ENCODE assay signal across 11 cellular contexts in genomic region chr2:199581935-199582336, GRCh38.
DNase-seq lines count a peak whose midpoint lies in the region; ATAC-seq, FAIRE-seq and TF ChIP-seq lines count a peak whose summit lies in the region.
"Had no signal": no experiment of that assay in that cellular context is flagged by ENCODE, and none has a peak within 500 bp of the region (broad histone marks: within the 10 kb centered on the region; RNA-seq: fewer than 3 reads in every experiment).

No MANE protein-coding gene starts in this region.

- H3K4me1 ChIP-seq in K562 (replicated peaks in 1 of 2; ENCODE audit: control insufficient read depth in 2 of 2, insufficient read depth in 2 of 2, low read length in 2 of 2) (no peaks in the 10 kb centered on the region), liver (ENCODE audit: control insufficient read depth in 4 of 4, insufficient read depth in 4 of 4, low read length in 3 of 4) (peaks cover 0 to 3% (median 0%) of the 10 kb centered on the region in 4 donors), subcutaneous abdominal adipose tissue (ENCODE audit: control insufficient read depth in 5 of 5, insufficient read depth in 5 of 5, low read length in 5 of 5) (peaks cover 0 to 8% (median 4%) of the 10 kb centered on the region in 5 donors)
- H3K4me1 ChIP-seq in naive thymus-derived CD4-positive, alpha-beta T cell (ENCODE audit: control insufficient read depth in 2 of 2, insufficient read depth in 2 of 2, low read length in 2 of 2), result no peaks in the 10 kb centered on the region

- CTCF ChIA-PET in K562 (lab: Yijun Ruan, JAX; ENCODE audit: low intra/inter-chr PET ratio), result no interaction called here
- CTCF ChIA-PET in naive thymus-derived CD4-positive, alpha-beta T cell (lab: Charles Lee), result no interaction called here

- H3K9me1 ChIP-seq in K562 (ENCODE audit: control insufficient read depth, insufficient read depth, low read length), result no peaks in the 10 kb centered on the region

- H3K4me2 ChIP-seq in K562 (ENCODE audit: insufficient read depth, low read length), result no peak overlapping the region
- H3K4me2 ChIP-seq: PC-9 had no signal

- H3K4me3 ChIP-seq in K562, result no peak overlapping the region
- peak overlapping the region in 2 of 3 donors; percentile 46 to 48 for H3K4me3 ChIP-seq in liver (ENCODE audit: low read depth in 1 of 3, low read length in 3 of 3)
- H3K4me3 ChIP-seq in subcutaneous abdominal adipose tissue (ENCODE audit: low read depth in 1 of 5, low read length in 5 of 5), result peak overlapping the region; percentile 30 to 75 (median 43)
- no peak overlapping the region for H3K4me3 ChIP-seq in naive thymus-derived CD4-positive, alpha-beta T cell (ENCODE audit: low read length)
- H3K4me3 ChIP-seq: PC-9 had no signal

- no peaks in the 10 kb centered on the region for H3K79me2 ChIP-seq in K562 (ENCODE audit: control insufficient read depth, insufficient read depth, low read length)

- POLR2A ChIA-PET in K562 (lab: Yijun Ruan, JAX), result interaction anchor here (0.8 to 1.0 kb wide), 2 partner anchors 9 to 12 kb away, joined by 3 read pairs; no protein-coding TSS in a partner anchor
- POLR2A ChIA-PET in naive thymus-derived CD4-positive, alpha-beta T cell (lab: Charles Lee), result no interaction called here

- no peaks in the 10 kb centered on the region for H3K36me3 Mint-ChIP-seq in naive thymus-derived CD4-positive, alpha-beta T cell

- BruUV-seq in K562 (replicated peaks; lab: Mats Ljungman, UMichigan), result no TSS peak

- TF ChIP-seq POLR2A in K562 (conservative IDR thresholded peaks at IDR 0.05), result no peak

- ATAC-seq in K562 (no peak), GM18519 (IDR thresholded peaks at IDR 0.05; ENCODE audit: low FRiP score, unreplicated experiment) (no peak)
- ATAC-seq in naive thymus-derived CD4-positive, alpha-beta T cell, result no peak

- no peak for FAIRE-seq in K562 (lab: Jason Lieb, UNC)

- DNase-seq in LHCN-M2 (ENCODE audit: low read depth) (peak; percentile 7), K562 (ENCODE audit: extremely low read depth in 1 of 4, low spot score in 3 of 4) (no peak), amygdala (lab: John Stamatoyannopoulos, UW) (no peak)
- DNase-seq in naive thymus-derived CD4-positive, alpha-beta T cell, result no peak
- DNase-seq: PC-9 had no signal

- H4K20me1 ChIP-seq in K562 (replicated peaks; ENCODE audit: control insufficient read depth, insufficient read depth, low read length), result no peaks in the 10 kb centered on the region

- no peaks in the 10 kb centered on the region for H3K9me3 ChIP-seq in K562 (replicated peaks; ENCODE audit: control insufficient read depth, insufficient read depth, low read depth, low read length)
- no peaks in the 10 kb centered on the region for H3K9me3 ChIP-seq in liver (ENCODE audit: control insufficient read depth in 4 of 4, low read length in 3 of 4)
- H3K9me3 ChIP-seq in subcutaneous abdominal adipose tissue (ENCODE audit: control insufficient read depth in 5 of 5, low read length in 5 of 5), result no peaks in the 10 kb centered on the region
- H3K9me3 ChIP-seq in naive thymus-derived CD4-positive, alpha-beta T cell (ENCODE audit: control insufficient read depth in 2 of 3, low read length in 3 of 3), result no peaks in the 10 kb centered on the region

- in situ Hi-C loops in K562 (cut with MboI), result no loop called here

- no peaks in the 10 kb centered on the region for H3K36me3 ChIP-seq in K562 (ENCODE audit: control insufficient read depth, insufficient read depth, low read length)
- no peaks in the 10 kb centered on the region for H3K36me3 ChIP-seq in liver (ENCODE audit: control insufficient read depth in 4 of 4, insufficient read depth in 3 of 4, low read depth in 1 of 4, low read length in 3 of 4)
- H3K36me3 ChIP-seq in subcutaneous abdominal adipose tissue (ENCODE audit: control insufficient read depth in 5 of 5, insufficient read depth in 5 of 5, low read length in 5 of 5), result no peaks in the 10 kb centered on the region
- H3K36me3 ChIP-seq in naive thymus-derived CD4-positive, alpha-beta T cell (ENCODE audit: control insufficient read depth in 2 of 3, insufficient read depth in 3 of 3, low read length in 3 of 3), result no peaks in the 10 kb centered on the region

- H3K9ac ChIP-seq in K562 (ENCODE audit: insufficient read depth in 1 of 2, low read depth in 2 of 2, low read length in 2 of 2) (no peak overlapping the region), liver (ENCODE audit: low read depth in 1 of 2, low read length in 2 of 2) (no peak overlapping the region), subcutaneous abdominal adipose tissue (ENCODE audit: low read length in 5 of 5) (peak overlapping the region in 1 of 5 donors; percentile 64)

- no peak overlapping the region for H3K27ac Mint-ChIP-seq in naive thymus-derived CD4-positive, alpha-beta T cell
- H3K27ac Mint-ChIP-seq: progenitor cell of endocrine pancreas; stimulated activated naive CD8-positive, alpha-beta T cell treated with anti-CD3 and anti-CD28 coated beads, Interleukin-15, Interleukin-2, amounts not matched to agents 100 ng/mL and 50 ng/mL, for 24 hours had no signal

- 2% methylated on average over 7 of the region's 9 CpGs for WGBS in K562 (ENCODE audit: insufficient coverage, low coverage, missing lambda C conversion rate)
- 47% methylated on average over 9 of the region's 9 CpGs for WGBS in liver

- H3K27me3 ChIP-seq in K562 (ENCODE audit: control insufficient read depth in 2 of 2, insufficient read depth in 2 of 2, low read length in 2 of 2) (no peaks in the 10 kb centered on the region; a peak in 2 of 5 replicates), liver (ENCODE audit: control insufficient read depth in 4 of 4, insufficient read depth in 4 of 4, low read length in 3 of 4) (no peaks in the 10 kb centered on the region), subcutaneous abdominal adipose tissue (ENCODE audit: control insufficient read depth in 5 of 5, insufficient read depth in 4 of 5, low read length in 5 of 5) (no peaks in the 10 kb centered on the region)
- H3K27me3 ChIP-seq in naive thymus-derived CD4-positive, alpha-beta T cell (ENCODE audit: control insufficient read depth in 2 of 2, insufficient read depth in 2 of 2, low read length in 2 of 2), result no peaks in the 10 kb centered on the region

- TF ChIP-seq CTCF in K562 (IDR thresholded peaks at IDR 0.05 in 2 of 3, conservative IDR thresholded peaks at IDR 0.05 in 1 of 3; ENCODE audit: insufficient read depth in 2 of 3, low read depth in 1 of 3, low read length in 3 of 3) (no peak), liver (IDR thresholded peaks at IDR 0.05; ENCODE audit: low read depth, low read length, missing input control) (no peak)

- TF ChIP-seq RAD21 in K562 (CRISPR knock-in tag; conservative IDR thresholded peaks at IDR 0.05 in 1 of 2, IDR thresholded peaks at IDR 0.05 in 1 of 2), result no peak
- no peak for TF ChIP-seq RAD21 in liver (IDR thresholded peaks at IDR 0.05)

- intact Hi-C loops in K562 (cut with micrococcal nuclease), result no loop called here
- intact Hi-C loops in naive thymus-derived CD4-positive, alpha-beta T cell (cut with micrococcal nuclease), result no loop called here

- H3K27ac ChIP-seq in K562 (ENCODE audit: extremely low read depth, low read depth, low read length) (no peak overlapping the region), liver (ENCODE audit: low read depth in 1 of 2, low read length in 2 of 2) (no peak overlapping the region), subcutaneous abdominal adipose tissue (ENCODE audit: low read depth, low read length) (no peak overlapping the region)
- H3K27ac ChIP-seq in naive thymus-derived CD4-positive, alpha-beta T cell (ENCODE audit: low read depth, low read length), result no peak overlapping the region
- H3K27ac ChIP-seq: epithelial cell of prostate, PC-9 had no signal

- H3K27me3 Mint-ChIP-seq in naive thymus-derived CD4-positive, alpha-beta T cell, result peaks cover 7 to 22% (median 12%) of the 10 kb centered on the region in 5 donors

- peaks cover 0 to 8% (median 0%) of the 10 kb centered on the region in 7 donors for H3K4me1 Mint-ChIP-seq in naive thymus-derived CD4-positive, alpha-beta T cell

- no peaks in the 10 kb centered on the region for H3K9me3 Mint-ChIP-seq in naive thymus-derived CD4-positive, alpha-beta T cell
- H3K9me3 Mint-ChIP-seq: stimulated activated naive CD8-positive, alpha-beta T cell treated with anti-CD3 and anti-CD28 coated beads, Interleukin-15, Interleukin-2, amounts not matched to agents 100 ng/mL and 50 ng/mL, for 24 hours had no signal

- H3K4me3 Mint-ChIP-seq in naive thymus-derived CD4-positive, alpha-beta T cell, result peak overlapping the region in 1 of 10 donors; percentile 44
- H3K4me3 Mint-ChIP-seq: stimulated activated naive CD8-positive, alpha-beta T cell treated with anti-CD3 and anti-CD28 coated beads, Interleukin-15, Interleukin-2, amounts not matched to agents 100 ng/mL and 50 ng/mL, for 24 hours had no signal

- H2AFZ ChIP-seq in K562 (ENCODE audit: low read depth, low read length), result no peak overlapping the region
- H2AFZ ChIP-seq: PC-9 had no signal

- no peak for TF ChIP-seq EP300 in K562 (IDR thresholded peaks at IDR 0.05; ENCODE audit: low read length)

TF ChIP-seq in K562, 482 proteins besides CTCF, POLR2A, EP300 and RAD21:
- TF ChIP-seq ETS1 (conservative IDR thresholded peaks at IDR 0.05; ENCODE audit: control insufficient read depth, low read depth, low read length), result no peak
- TF ChIP-seq CBX8 (IDR thresholded peaks at IDR 0.05; ENCODE audit: borderline replicate concordance, extremely low read depth, low read depth, low read length, poor library complexity, severe bottlenecking), result peak; percentile 65

TF ChIP-seq in liver, 16 proteins besides CTCF, POLR2A, EP300 and RAD21 (continues in another document):
- no peak for TF ChIP-seq TAF1 (conservative IDR thresholded peaks at IDR 0.05)
- no peak for TF ChIP-seq ATF3 (IDR thresholded peaks at IDR 0.05)
- no peak for TF ChIP-seq MAX (IDR thresholded peaks at IDR 0.05)
- no peak for TF ChIP-seq SP1 (IDR thresholded peaks at IDR 0.05)
- no peak for TF ChIP-seq HNF4A (conservative IDR thresholded peaks at IDR 0.05)
- no peak for TF ChIP-seq FOXA2 (IDR thresholded peaks at IDR 0.05)
- no peak for TF ChIP-seq RXRA (IDR thresholded peaks at IDR 0.05)
- TF ChIP-seq JUND (IDR thresholded peaks at IDR 0.05), result no peak

Comparison
In these comparisons a context has a peak if more than half of its experiments do, and no peak if none do; other contexts are left out.
1. H3K4me3 ChIP-seq: peak in liver (2 of 3) and subcutaneous abdominal adipose tissue (5 of 5); none in K562 (single experiment) and naive thymus-derived CD4-positive, alpha-beta T cell (single experiment).